ENCODE assay signal across 10 cellular contexts in the genomic region with DNA sequence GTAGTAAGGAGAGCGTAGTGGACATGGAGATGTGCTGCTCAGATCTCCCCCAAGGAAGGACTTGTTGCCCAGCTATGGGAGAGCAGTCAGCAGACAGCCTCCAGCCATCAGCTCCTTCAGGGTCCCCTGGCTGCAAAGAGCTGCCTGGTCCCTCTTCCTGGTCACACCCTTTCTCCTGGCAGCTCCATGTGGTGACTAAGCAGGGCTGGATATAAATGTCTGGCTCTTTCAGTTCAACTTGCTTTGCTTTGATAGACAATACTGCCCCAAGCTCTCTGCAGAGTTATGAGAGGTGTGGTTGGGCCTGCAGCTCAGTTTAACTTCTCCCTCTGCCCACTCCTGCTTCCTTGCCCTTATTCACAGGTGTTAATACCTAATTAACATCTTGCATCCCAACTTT.
DNase-seq lines count a peak whose midpoint lies in the region; ATAC-seq and TF ChIP-seq lines count a peak whose summit lies in the region.
"Had no signal": no experiment of that assay in that cellular context is flagged by ENCODE, and none has a peak within 500 bp of the region (broad histone marks: within the 10 kb centered on the region; RNA-seq: fewer than 3 reads in every experiment).

No MANE protein-coding gene starts in this region.

- peak overlapping the region; percentile 97 for H3K27ac Mint-ChIP-seq in mesothelial cell of epicardium

- H3K4me3 ChIP-seq in AG09309 (ENCODE audit: control insufficient read depth, low read depth, low read length) (no peak overlapping the region), coronary artery (no peak overlapping the region)
- H3K4me3 ChIP-seq: SK-N-MC had no signal

- DNase-seq in AG09309 (ENCODE audit: low read depth) (peak; percentile 75), LoVo (ENCODE audit: low spot score) (peak; percentile 92), coronary artery (ENCODE audit: low spot score) (peak; percentile 82), mesothelial cell of epicardium (ENCODE audit: low spot score in 2 of 2, unreplicated experiment in 2 of 2) (no peak), D341Med (ENCODE audit: low spot score) (no peak), NCI-H510A (lab: John Stamatoyannopoulos, UW) (no peak)
- DNase-seq: stimulated activated CD4-positive, alpha-beta T cell treated with anti-CD3 and anti-CD28 coated beads, Interleukin-4, amount 100 ng/mL, for 1 hour had no signal

- ATAC-seq in HG03175 (IDR thresholded peaks at IDR 0.05; ENCODE audit: unreplicated experiment) = no peak
- no peak for ATAC-seq in HG03565 (IDR thresholded peaks at IDR 0.05; ENCODE audit: unreplicated experiment)

- no peaks in the 10 kb centered on the region for H3K9me3 Mint-ChIP-seq in mesothelial cell of epicardium

- H3K36me3 Mint-ChIP-seq in mesothelial cell of epicardium = no peaks in the 10 kb centered on the region

- H3K4me1 Mint-ChIP-seq in mesothelial cell of epicardium = peaks cover 41% of the 10 kb centered on the region

- peak overlapping the region in 1 of 2 donors; percentile 80 for H3K27ac ChIP-seq in coronary artery

- TF ChIP-seq CTCF in AG09309 (IDR thresholded peaks at IDR 0.05; ENCODE audit: control insufficient read depth, insufficient read depth, low read depth, low read length, missing control alignments) (peak; percentile 38), coronary artery (IDR thresholded peaks at IDR 0.05) (no peak), mesothelial cell of epicardium (IDR thresholded peaks at IDR 0.05; ENCODE audit: unreplicated experiment) (no peak)

- H3K27me3 Mint-ChIP-seq in mesothelial cell of epicardium (ENCODE audit: low read depth) = no peaks in the 10 kb centered on the region

- H3K4me3 Mint-ChIP-seq in mesothelial cell of epicardium = no peak overlapping the region

Comparison
In these comparisons a context has a peak if more than half of its experiments do, and no peak if none do; other contexts are left out.
1. DNase-seq: peak in AG09309 (single experiment), LoVo (single experiment) and coronary artery (single experiment); none in mesothelial cell of epicardium (0 of 2), D341Med (single experiment) and NCI-H510A (single experiment).